ENCODE assay signal across 8 cellular contexts in the genomic region with DNA sequence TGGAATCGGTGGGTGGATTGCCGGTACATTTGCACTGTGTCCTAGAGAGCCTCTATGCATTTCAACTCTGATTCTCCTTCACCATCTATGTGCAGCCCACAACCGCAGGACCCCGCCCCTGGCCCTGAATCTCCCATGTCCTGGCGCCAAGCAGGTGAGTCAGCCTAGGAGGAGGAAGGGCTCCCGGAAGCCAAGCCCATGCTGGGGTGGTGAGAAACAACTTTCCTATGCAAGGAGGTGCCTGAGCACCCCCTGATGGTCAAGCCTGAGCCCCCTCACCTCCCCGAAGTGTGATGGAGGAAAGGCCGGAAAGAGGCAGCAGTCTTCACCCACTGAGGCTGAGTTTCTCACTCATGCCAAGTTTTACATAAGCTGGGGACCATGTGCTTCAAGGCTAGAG.
DNase-seq lines count a peak whose midpoint lies in the region; ATAC-seq, FAIRE-seq and TF ChIP-seq lines count a peak whose summit lies in the region.
"Not testable (repeated sequence)": the region's sequence is repeated elsewhere in the genome, so short reads cannot be mapped to it uniquely, and the experiment has no call there.

No MANE protein-coding gene starts in this region.

- peak overlapping the region; percentile 43 for H3K27ac ChIP-seq in RWPE1
- H3K27ac ChIP-seq in foreskin keratinocyte: not testable (repeated sequence)

- POLR2A ChIA-PET in RWPE1 (lab: Yijun Ruan, JAX; ENCODE audit: low non-redundant PET): not testable (repeated sequence)

- FAIRE-seq in H54 (lab: Jason Lieb, UNC); bronchial epithelial cell (lab: Jason Lieb, UNC); urothelium cell line (lab: Jason Lieb, UNC): not testable (repeated sequence)

- not testable (repeated sequence) for H3K4me3 ChIP-seq in AG09309 (ENCODE audit: control insufficient read depth, low read depth, low read length); bronchial epithelial cell (ENCODE audit: low read depth, low read length)

- not testable (repeated sequence) for DNase-seq in AG09309 (ENCODE audit: low read depth)
- DNase-seq in H54 (ENCODE audit: insufficient read length, low spot score) (peak; percentile 33), LoVo (ENCODE audit: low spot score) (peak; percentile 62), RWPE1 (ENCODE audit: low spot score) (peak; percentile 45), bronchial epithelial cell (ENCODE audit: low read depth) (peak; percentile 66), foreskin keratinocyte (peak; percentile 46 to 73), mucosa of gallbladder (ENCODE audit: low spot score) (peak; percentile 25), urothelium cell line (ENCODE audit: low spot score) (peak; percentile 6)

- H3K27me3 ChIP-seq in bronchial epithelial cell (ENCODE audit: control insufficient read depth, insufficient read depth, low read length); foreskin keratinocyte: not testable (repeated sequence)

- peak; percentile 69 for ATAC-seq in foreskin keratinocyte

- not testable (repeated sequence) for TF ChIP-seq POLR2A in H54 (IDR thresholded peaks at IDR 0.05; ENCODE audit: low read depth, low read length)

- CTCF ChIA-PET in RWPE1 (lab: Yijun Ruan, JAX): not testable (repeated sequence)

- TF ChIP-seq CTCF in AG09309 (IDR thresholded peaks at IDR 0.05; ENCODE audit: control insufficient read depth, insufficient read depth, low read depth, low read length, missing control alignments) (peak; percentile 7), RWPE1 (conservative IDR thresholded peaks at IDR 0.05; ENCODE audit: low read depth) (peak; percentile 17; the same call in 1 of the 2 replicates), bronchial epithelial cell (IDR thresholded peaks at IDR 0.05; ENCODE audit: insufficient read depth, low read length, severe bottlenecking) (peak; percentile 37), foreskin keratinocyte (conservative IDR thresholded peaks at IDR 0.05) (peak; percentile 84)

- H3K4me1 ChIP-seq in foreskin keratinocyte: not testable (repeated sequence)

- not testable (repeated sequence) for H3K36me3 ChIP-seq in bronchial epithelial cell (ENCODE audit: control insufficient read depth, insufficient read depth, low read length)

Comparison
In these comparisons a context has a peak if more than half of its experiments do, and no peak if none do; other contexts are left out.
1. CTCF ChIP-seq: peak in every context shown above with its lines; median percentile 84 in foreskin keratinocyte; 37 in bronchial epithelial cell; 17 in RWPE1; 7 in AG09309.